1 cellular context compared by ENCODE assay signal in the genomic region with DNA sequence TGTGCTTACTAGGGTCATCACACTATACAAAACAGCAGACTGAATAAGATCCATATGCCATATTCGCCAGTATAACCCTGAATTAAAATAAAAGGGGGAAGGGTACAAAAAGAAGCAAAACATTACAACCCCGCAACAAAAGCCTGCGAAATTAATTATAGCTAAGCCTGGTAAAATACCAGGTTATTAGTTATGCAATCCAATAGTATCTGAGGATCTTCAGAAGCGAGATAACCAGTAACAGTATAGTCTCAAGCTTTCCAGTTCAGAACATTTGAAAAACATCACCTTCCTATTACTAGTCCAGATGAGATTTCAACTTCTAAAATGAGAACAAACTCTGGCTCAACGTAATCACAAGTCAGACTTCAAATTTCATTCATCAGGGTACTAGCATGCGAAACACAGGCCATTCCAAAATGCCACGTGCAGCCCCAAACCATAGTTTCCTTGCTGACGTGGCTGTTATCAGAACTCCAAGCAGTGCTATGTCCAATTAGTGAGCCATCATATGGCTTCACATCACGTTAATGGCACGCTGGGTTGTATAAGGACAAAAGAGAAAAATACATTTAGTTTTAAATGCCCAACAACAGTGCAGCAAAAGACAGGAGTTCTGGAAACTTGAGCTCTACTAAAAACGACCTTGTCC.
A peak's percentile ranks its signal among the peaks of the same experiment; 100 is the strongest.
TF ChIP-seq lines count a peak whose summit lies in the region.

No MANE protein-coding gene starts in this region.

TF ChIP-seq in HepG2, 621 proteins besides CTCF, POLR2A, EP300 and RAD21 (continued from another document and continues in another):
- no peak for TF ChIP-seq KLF9 (CRISPR knock-in tag; IDR thresholded peaks at IDR 0.05; ENCODE audit: low read depth)
- no peak for TF ChIP-seq XRCC5 (optimal IDR thresholded peaks at IDR 0.05; ENCODE audit: low read length)
- no peak for TF ChIP-seq NFKB2 (CRISPR knock-in tag; IDR thresholded peaks at IDR 0.05; ENCODE audit: borderline replicate concordance)
- TF ChIP-seq, protein P1, sequence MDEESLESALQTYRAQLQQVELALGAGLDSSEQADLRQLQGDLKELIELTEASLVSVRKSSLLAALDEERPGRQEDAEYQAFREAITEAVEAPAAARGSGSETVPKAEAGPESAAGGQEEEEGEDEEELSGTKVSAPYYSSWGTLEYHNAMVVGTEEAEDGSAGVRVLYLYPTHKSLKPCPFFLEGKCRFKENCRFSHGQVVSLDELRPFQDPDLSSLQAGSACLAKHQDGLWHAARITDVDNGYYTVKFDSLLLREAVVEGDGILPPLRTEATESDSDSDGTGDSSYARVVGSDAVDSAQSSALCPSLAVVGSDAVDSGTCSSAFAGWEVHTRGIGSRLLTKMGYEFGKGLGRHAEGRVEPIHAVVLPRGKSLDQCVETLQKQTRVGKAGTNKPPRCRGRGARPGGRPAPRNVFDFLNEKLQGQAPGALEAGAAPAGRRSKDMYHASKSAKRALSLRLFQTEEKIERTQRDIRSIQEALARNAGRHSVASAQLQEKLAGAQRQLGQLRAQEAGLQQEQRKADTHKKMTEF (CRISPR knock-in tag; IDR thresholded peaks at IDR 0.05), result no peak
- TF ChIP-seq, protein P2, sequence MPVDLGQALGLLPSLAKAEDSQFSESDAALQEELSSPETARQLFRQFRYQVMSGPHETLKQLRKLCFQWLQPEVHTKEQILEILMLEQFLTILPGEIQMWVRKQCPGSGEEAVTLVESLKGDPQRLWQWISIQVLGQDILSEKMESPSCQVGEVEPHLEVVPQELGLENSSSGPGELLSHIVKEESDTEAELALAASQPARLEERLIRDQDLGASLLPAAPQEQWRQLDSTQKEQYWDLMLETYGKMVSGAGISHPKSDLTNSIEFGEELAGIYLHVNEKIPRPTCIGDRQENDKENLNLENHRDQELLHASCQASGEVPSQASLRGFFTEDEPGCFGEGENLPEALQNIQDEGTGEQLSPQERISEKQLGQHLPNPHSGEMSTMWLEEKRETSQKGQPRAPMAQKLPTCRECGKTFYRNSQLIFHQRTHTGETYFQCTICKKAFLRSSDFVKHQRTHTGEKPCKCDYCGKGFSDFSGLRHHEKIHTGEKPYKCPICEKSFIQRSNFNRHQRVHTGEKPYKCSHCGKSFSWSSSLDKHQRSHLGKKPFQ (CRISPR knock-in tag; IDR thresholded peaks at IDR 0.05; ENCODE audit: insufficient replicate concordance), result no peak
- no peak for TF ChIP-seq ZFP37 (CRISPR knock-in tag; IDR thresholded peaks at IDR 0.05; ENCODE audit: borderline replicate concordance)
- no peak for TF ChIP-seq U2AF1 (optimal IDR thresholded peaks at IDR 0.05; ENCODE audit: low read depth, low read length)
- no peak for TF ChIP-seq ZFP36L2 (CRISPR knock-in tag; IDR thresholded peaks at IDR 0.05)
- peak; percentile 61; the same call in 1 of the 2 replicates for TF ChIP-seq DNMT3B (CRISPR knock-in tag; conservative IDR thresholded peaks at IDR 0.05)
- TF ChIP-seq TGIF2 (CRISPR knock-in tag; IDR thresholded peaks at IDR 0.05), result peak; percentile 24; the same call in 1 of the 2 replicates
- TF ChIP-seq, protein P3, sequence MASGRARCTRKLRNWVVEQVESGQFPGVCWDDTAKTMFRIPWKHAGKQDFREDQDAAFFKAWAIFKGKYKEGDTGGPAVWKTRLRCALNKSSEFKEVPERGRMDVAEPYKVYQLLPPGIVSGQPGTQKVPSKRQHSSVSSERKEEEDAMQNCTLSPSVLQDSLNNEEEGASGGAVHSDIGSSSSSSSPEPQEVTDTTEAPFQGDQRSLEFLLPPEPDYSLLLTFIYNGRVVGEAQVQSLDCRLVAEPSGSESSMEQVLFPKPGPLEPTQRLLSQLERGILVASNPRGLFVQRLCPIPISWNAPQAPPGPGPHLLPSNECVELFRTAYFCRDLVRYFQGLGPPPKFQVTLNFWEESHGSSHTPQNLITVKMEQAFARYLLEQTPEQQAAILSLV (CRISPR knock-in tag; IDR thresholded peaks at IDR 0.05; ENCODE audit: borderline replicate concordance), result no peak
- TF ChIP-seq NCOR1 (IDR thresholded peaks at IDR 0.05; ENCODE audit: borderline replicate concordance, low read length), result no peak
- TF ChIP-seq ZNF543 (CRISPR knock-in tag; IDR thresholded peaks at IDR 0.05), result no peak
- no peak for TF ChIP-seq ZNF598 (CRISPR knock-in tag; IDR thresholded peaks at IDR 0.05; ENCODE audit: borderline replicate concordance)
- TF ChIP-seq JUND (CRISPR knock-in tag; IDR thresholded peaks at IDR 0.05), result no peak
- no peak for TF ChIP-seq SP1 (IDR thresholded peaks at IDR 0.05)
- 0 out of 2 replicates have a peak, but pooled peaks have one; percentile 15 for TF ChIP-seq SP1 (CRISPR knock-in tag; IDR thresholded peaks at IDR 0.05)
- TF ChIP-seq ZMYM2 (CRISPR knock-in tag; IDR thresholded peaks at IDR 0.05), result no peak
- no peak for TF ChIP-seq KAT7 (CRISPR knock-in tag; IDR thresholded peaks at IDR 0.05; ENCODE audit: borderline replicate concordance)
- TF ChIP-seq GFI1 (CRISPR knock-in tag; IDR thresholded peaks at IDR 0.05; ENCODE audit: borderline replicate concordance), result no peak
- TF ChIP-seq MXI1 (IDR thresholded peaks at IDR 0.05; ENCODE audit: borderline replicate concordance, low read depth, low read length), result 0 out of 3 replicates have a peak, but pooled peaks have one; percentile 21
- TF ChIP-seq, protein P4, sequence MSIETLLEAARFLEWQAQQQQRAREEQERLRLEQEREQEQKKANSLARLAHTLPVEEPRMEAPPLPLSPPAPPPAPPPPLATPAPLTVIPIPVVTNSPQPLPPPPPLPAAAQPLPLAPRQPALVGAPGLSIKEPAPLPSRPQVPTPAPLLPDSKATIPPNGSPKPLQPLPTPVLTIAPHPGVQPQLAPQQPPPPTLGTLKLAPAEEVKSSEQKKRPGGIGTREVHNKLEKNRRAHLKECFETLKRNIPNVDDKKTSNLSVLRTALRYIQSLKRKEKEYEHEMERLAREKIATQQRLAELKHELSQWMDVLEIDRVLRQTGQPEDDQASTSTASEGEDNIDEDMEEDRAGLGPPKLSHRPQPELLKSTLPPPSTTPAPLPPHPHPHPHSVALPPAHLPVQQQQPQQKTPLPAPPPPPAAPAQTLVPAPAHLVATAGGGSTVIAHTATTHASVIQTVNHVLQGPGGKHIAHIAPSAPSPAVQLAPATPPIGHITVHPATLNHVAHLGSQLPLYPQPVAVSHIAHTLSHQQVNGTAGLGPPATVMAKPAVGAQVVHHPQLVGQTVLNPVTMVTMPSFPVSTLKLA (IDR thresholded peaks at IDR 0.05), result peak; percentile 67
- TF ChIP-seq ATF7 (IDR thresholded peaks at IDR 0.05), result no peak
- no peak for TF ChIP-seq ATF7 (CRISPR knock-in tag; IDR thresholded peaks at IDR 0.05)
- TF ChIP-seq ATM (IDR thresholded peaks at IDR 0.05; ENCODE audit: borderline replicate concordance), result no peak
- no peak for TF ChIP-seq FOXA1 (IDR thresholded peaks at IDR 0.05)
- TF ChIP-seq FOXA1 (CRISPR knock-in tag; IDR thresholded peaks at IDR 0.05), result no peak
- TF ChIP-seq ZNF605 (CRISPR knock-in tag; IDR thresholded peaks at IDR 0.05), result no peak
- TF ChIP-seq, protein P5, sequence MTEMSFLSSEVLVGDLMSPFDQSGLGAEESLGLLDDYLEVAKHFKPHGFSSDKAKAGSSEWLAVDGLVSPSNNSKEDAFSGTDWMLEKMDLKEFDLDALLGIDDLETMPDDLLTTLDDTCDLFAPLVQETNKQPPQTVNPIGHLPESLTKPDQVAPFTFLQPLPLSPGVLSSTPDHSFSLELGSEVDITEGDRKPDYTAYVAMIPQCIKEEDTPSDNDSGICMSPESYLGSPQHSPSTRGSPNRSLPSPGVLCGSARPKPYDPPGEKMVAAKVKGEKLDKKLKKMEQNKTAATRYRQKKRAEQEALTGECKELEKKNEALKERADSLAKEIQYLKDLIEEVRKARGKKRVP (CRISPR knock-in tag; IDR thresholded peaks at IDR 0.05), result 0 out of 4 replicates have a peak, but pooled peaks of 1 of the 2 experiments have one; percentile 25
- TF ChIP-seq SAP130 (CRISPR knock-in tag; IDR thresholded peaks at IDR 0.05; ENCODE audit: low read depth), result peak; percentile 62
- TF ChIP-seq, protein P6, sequence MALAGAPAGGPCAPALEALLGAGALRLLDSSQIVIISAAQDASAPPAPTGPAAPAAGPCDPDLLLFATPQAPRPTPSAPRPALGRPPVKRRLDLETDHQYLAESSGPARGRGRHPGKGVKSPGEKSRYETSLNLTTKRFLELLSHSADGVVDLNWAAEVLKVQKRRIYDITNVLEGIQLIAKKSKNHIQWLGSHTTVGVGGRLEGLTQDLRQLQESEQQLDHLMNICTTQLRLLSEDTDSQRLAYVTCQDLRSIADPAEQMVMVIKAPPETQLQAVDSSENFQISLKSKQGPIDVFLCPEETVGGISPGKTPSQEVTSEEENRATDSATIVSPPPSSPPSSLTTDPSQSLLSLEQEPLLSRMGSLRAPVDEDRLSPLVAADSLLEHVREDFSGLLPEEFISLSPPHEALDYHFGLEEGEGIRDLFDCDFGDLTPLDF (CRISPR knock-in tag; IDR thresholded peaks at IDR 0.05), result no peak
- TF ChIP-seq RXRB (CRISPR knock-in tag; IDR thresholded peaks at IDR 0.05; ENCODE audit: borderline replicate concordance), result 0 out of 2 replicates have a peak, but pooled peaks have one; percentile 20
- TF ChIP-seq, protein P7, sequence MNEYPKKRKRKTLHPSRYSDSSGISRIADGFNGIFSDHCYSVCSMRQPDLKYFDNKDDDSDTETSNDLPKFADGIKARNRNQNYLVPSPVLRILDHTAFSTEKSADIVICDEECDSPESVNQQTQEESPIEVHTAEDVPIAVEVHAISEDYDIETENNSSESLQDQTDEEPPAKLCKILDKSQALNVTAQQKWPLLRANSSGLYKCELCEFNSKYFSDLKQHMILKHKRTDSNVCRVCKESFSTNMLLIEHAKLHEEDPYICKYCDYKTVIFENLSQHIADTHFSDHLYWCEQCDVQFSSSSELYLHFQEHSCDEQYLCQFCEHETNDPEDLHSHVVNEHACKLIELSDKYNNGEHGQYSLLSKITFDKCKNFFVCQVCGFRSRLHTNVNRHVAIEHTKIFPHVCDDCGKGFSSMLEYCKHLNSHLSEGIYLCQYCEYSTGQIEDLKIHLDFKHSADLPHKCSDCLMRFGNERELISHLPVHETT (CRISPR knock-in tag; conservative IDR thresholded peaks at IDR 0.05), result no peak
- TF ChIP-seq ATAD3A (CRISPR knock-in tag; IDR thresholded peaks at IDR 0.05), result no peak
- TF ChIP-seq MAFG (CRISPR knock-in tag; IDR thresholded peaks at IDR 0.05), result no peak
- TF ChIP-seq ZNF331 (CRISPR knock-in tag; IDR thresholded peaks at IDR 0.05), result 0 out of 2 replicates have a peak, but pooled peaks have one; percentile 12
- TF ChIP-seq, protein P8, sequence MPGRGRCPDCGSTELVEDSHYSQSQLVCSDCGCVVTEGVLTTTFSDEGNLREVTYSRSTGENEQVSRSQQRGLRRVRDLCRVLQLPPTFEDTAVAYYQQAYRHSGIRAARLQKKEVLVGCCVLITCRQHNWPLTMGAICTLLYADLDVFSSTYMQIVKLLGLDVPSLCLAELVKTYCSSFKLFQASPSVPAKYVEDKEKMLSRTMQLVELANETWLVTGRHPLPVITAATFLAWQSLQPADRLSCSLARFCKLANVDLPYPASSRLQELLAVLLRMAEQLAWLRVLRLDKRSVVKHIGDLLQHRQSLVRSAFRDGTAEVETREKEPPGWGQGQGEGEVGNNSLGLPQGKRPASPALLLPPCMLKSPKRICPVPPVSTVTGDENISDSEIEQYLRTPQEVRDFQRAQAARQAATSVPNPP (CRISPR knock-in tag; IDR thresholded peaks at IDR 0.05), result no peak
- TF ChIP-seq ZNF207 (IDR thresholded peaks at IDR 0.05; ENCODE audit: borderline replicate concordance), result no peak
- no peak for TF ChIP-seq ZNF274 (CRISPR knock-in tag; IDR thresholded peaks at IDR 0.05)
- TF ChIP-seq, protein P9, sequence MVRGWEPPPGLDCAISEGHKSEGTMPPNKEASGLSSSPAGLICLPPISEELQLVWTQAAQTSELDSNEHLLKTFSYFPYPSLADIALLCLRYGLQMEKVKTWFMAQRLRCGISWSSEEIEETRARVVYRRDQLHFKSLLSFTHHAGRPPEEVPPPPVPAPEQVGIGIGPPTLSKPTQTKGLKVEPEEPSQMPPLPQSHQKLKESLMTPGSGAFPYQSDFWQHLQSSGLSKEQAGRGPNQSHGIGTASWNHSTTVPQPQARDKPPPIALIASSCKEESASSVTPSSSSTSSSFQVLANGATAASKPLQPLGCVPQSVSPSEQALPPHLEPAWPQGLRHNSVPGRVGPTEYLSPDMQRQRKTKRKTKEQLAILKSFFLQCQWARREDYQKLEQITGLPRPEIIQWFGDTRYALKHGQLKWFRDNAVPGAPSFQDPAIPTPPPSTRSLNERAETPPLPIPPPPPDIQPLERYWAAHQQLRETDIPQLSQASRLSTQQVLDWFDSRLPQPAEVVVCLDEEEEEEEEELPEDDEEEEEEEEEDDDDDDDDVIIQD (CRISPR knock-in tag; IDR thresholded peaks at IDR 0.05; ENCODE audit: low read depth), result no peak
- TF ChIP-seq, protein P10, sequence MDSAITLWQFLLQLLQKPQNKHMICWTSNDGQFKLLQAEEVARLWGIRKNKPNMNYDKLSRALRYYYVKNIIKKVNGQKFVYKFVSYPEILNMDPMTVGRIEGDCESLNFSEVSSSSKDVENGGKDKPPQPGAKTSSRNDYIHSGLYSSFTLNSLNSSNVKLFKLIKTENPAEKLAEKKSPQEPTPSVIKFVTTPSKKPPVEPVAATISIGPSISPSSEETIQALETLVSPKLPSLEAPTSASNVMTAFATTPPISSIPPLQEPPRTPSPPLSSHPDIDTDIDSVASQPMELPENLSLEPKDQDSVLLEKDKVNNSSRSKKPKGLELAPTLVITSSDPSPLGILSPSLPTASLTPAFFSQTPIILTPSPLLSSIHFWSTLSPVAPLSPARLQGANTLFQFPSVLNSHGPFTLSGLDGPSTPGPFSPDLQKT (CRISPR knock-in tag; IDR thresholded peaks at IDR 0.05; ENCODE audit: borderline replicate concordance), result no peak
- TF ChIP-seq MLLT10 (CRISPR knock-in tag; IDR thresholded peaks at IDR 0.05), result no peak
- TF ChIP-seq EHMT2 (IDR thresholded peaks at IDR 0.05; ENCODE audit: borderline replicate concordance, low read depth, low read length), result no peak
- TF ChIP-seq ZNF552 (CRISPR knock-in tag; IDR thresholded peaks at IDR 0.05; ENCODE audit: borderline replicate concordance), result no peak
- peak; percentile 66 for TF ChIP-seq MYC (CRISPR knock-in tag; IDR thresholded peaks at IDR 0.05; ENCODE audit: borderline replicate concordance)
- no peak for TF ChIP-seq KDM2A (CRISPR knock-in tag; IDR thresholded peaks at IDR 0.05; ENCODE audit: borderline replicate concordance, low read depth)
- TF ChIP-seq ZNF468 (CRISPR knock-in tag; IDR thresholded peaks at IDR 0.05), result no peak
- TF ChIP-seq SMARCE1 (IDR thresholded peaks at IDR 0.05; ENCODE audit: borderline replicate concordance), result no peak
- no peak for TF ChIP-seq HMG20A (CRISPR knock-in tag; IDR thresholded peaks at IDR 0.05; ENCODE audit: borderline replicate concordance)
- no peak for TF ChIP-seq ESRRA (CRISPR knock-in tag; IDR thresholded peaks at IDR 0.05; ENCODE audit: low read depth)
- no peak for TF ChIP-seq YEATS2 (CRISPR knock-in tag; IDR thresholded peaks at IDR 0.05; ENCODE audit: borderline replicate concordance)
- TF ChIP-seq CREB1 (IDR thresholded peaks at IDR 0.05), result peak; percentile 37; the same call in 1 of the 2 replicates
- no peak for TF ChIP-seq CREB1 (CRISPR knock-in tag; IDR thresholded peaks at IDR 0.05)
- TF ChIP-seq, protein P11, sequence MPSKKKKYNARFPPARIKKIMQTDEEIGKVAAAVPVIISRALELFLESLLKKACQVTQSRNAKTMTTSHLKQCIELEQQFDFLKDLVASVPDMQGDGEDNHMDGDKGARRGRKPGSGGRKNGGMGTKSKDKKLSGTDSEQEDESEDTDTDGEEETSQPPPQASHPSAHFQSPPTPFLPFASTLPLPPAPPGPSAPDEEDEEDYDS (CRISPR knock-in tag; IDR thresholded peaks at IDR 0.05), result no peak
- TF ChIP-seq, protein P12, sequence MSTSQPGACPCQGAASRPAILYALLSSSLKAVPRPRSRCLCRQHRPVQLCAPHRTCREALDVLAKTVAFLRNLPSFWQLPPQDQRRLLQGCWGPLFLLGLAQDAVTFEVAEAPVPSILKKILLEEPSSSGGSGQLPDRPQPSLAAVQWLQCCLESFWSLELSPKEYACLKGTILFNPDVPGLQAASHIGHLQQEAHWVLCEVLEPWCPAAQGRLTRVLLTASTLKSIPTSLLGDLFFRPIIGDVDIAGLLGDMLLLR (CRISPR knock-in tag; IDR thresholded peaks at IDR 0.05), result no peak
- TF ChIP-seq MAFF (IDR thresholded peaks at IDR 0.05; ENCODE audit: low read depth, low read length), result peak; percentile 69
